ENCODE assay signal across 1 cellular context in genomic region chr1:102593276-102593675, GRCh38.
TF ChIP-seq lines count a peak whose summit lies in the region.

No MANE protein-coding gene starts in this region.

TF ChIP-seq in WTC11, 78 proteins besides CTCF, POLR2A, EP300 and RAD21 (continued from another document):
- TF ChIP-seq FOXP4 (CRISPR knock-in tag; IDR thresholded peaks at IDR 0.05) (no peak), ZNF138 (CRISPR knock-in tag; conservative IDR thresholded peaks at IDR 0.05) (no peak), ERG (CRISPR knock-in tag; IDR thresholded peaks at IDR 0.05) (no peak), ESRRA (CRISPR knock-in tag; IDR thresholded peaks at IDR 0.05; ENCODE audit: borderline replicate concordance) (no peak), ZNF121 (CRISPR knock-in tag; IDR thresholded peaks at IDR 0.05) (no peak)
